14 cellular contexts compared by ENCODE assay signal in genomic region chr3:71088742-71089141, GRCh38.
DNase-seq lines count a peak whose midpoint lies in the region; ATAC-seq and TF ChIP-seq lines count a peak whose summit lies in the region.
"Had no signal": no experiment of that assay in that cellular context is flagged by ENCODE, and none has a peak within 500 bp of the region (broad histone marks: within the 10 kb centered on the region; RNA-seq: fewer than 3 reads in every experiment).

No MANE protein-coding gene starts in this region.

- no peaks in the 10 kb centered on the region for H3K9me3 Mint-ChIP-seq in stimulated activated naive CD8-positive, alpha-beta T cell treated with anti-CD3 and anti-CD28 coated beads, Interleukin-15, Interleukin-2, amounts not matched to agents 100 ng/mL and 50 ng/mL, for 24 hours
- no peaks in the 10 kb centered on the region for H3K9me3 Mint-ChIP-seq in activated T-helper 1 cell treated with anti-CD3 and anti-CD28 coated beads, Interleukin-12 subunit alpha, Interleukin-12 subunit beta, Interleukin-2, Interleukin-4 antibody, amounts not matched to agents 30 ng/mL and 10 ng/mL and 1 ng/mL, durations not matched to agents 14 hours and 24 hours and 36 hours

- no peak for DNase-seq in stimulated activated naive CD8-positive, alpha-beta T cell treated with anti-CD3 and anti-CD28 coated beads, Interleukin-15, Interleukin-2, amounts not matched to agents 100 U/mL and 50 U/mL, for 24 hours
- DNase-seq in activated T-helper 1 cell treated with anti-CD3 and anti-CD28 coated beads, Interleukin-12 subunit alpha, Interleukin-12 subunit beta, Interleukin-2, Interleukin-4 antibody, amounts not matched to agents 30 ng/mL and 10 ng/mL and 1 ng/mL, durations not matched to agents 14 hours and 24 hours and 36 hours (ENCODE audit: low spot score), result no peak
- no peak for DNase-seq in right lobe of liver
- DNase-seq in cerebellar nuclear complex (lab: John Stamatoyannopoulos, UW), result no peak
- no peak for DNase-seq in NCI-H82 treated with DMSO at 0.1 percent for 48 hours (lab: John Stamatoyannopoulos, UW; ENCODE audit: unreplicated experiment)
- DNase-seq: dorsolateral prefrontal cortex; GDM1; left colon; NCI-H2029 treated with DMSO at 0.1 percent for 48 hours; Right ventricle myocardium superior; stimulated activated CD4-positive, alpha-beta T cell treated with anti-CD3 and anti-CD28 coated beads, Interleukin-2, amount 100 ng/mL, for 24 hours had no signal

- ATAC-seq in stimulated activated naive CD8-positive, alpha-beta T cell treated with anti-CD3 and anti-CD28 coated beads, Interleukin-15, Interleukin-2, amounts not matched to agents 100 U/mL and 50 U/mL, for 24 hours, result no peak
- ATAC-seq in right lobe of liver (peak in 3 of 4 donors; percentile 6 to 50 (median 35)), GM18858 (IDR thresholded peaks at IDR 0.05; ENCODE audit: unreplicated experiment) (no peak)

- WGBS in right lobe of liver (ENCODE audit: insufficient coverage, low coverage, low lambda C conversion rate, missing lambda C conversion rate), result 61% methylated on average over 4 of the region's 4 CpGs

- peaks cover 96% of the 10 kb centered on the region for H3K4me1 Mint-ChIP-seq in stimulated activated naive CD8-positive, alpha-beta T cell treated with anti-CD3 and anti-CD28 coated beads, Interleukin-15, Interleukin-2, amounts not matched to agents 100 ng/mL and 50 ng/mL, for 24 hours (ENCODE audit: low read depth)
- H3K4me1 Mint-ChIP-seq in activated T-helper 1 cell treated with anti-CD3 and anti-CD28 coated beads, Interleukin-12 subunit alpha, Interleukin-12 subunit beta, Interleukin-2, Interleukin-4 antibody, amounts not matched to agents 30 ng/mL and 10 ng/mL and 1 ng/mL, durations not matched to agents 14 hours and 24 hours and 36 hours (ENCODE audit: low read depth), result peaks cover 69% of the 10 kb centered on the region

- no peak for TF ChIP-seq POLR2A in right lobe of liver (IDR thresholded peaks at IDR 0.05)

- no peaks in the 10 kb centered on the region for H3K9me3 ChIP-seq in right lobe of liver

- H3K27me3 Mint-ChIP-seq in stimulated activated naive CD8-positive, alpha-beta T cell treated with anti-CD3 and anti-CD28 coated beads, Interleukin-15, Interleukin-2, amounts not matched to agents 100 ng/mL and 50 ng/mL, for 24 hours, result no peaks in the 10 kb centered on the region
- peaks cover 5% of the 10 kb centered on the region for H3K27me3 Mint-ChIP-seq in activated T-helper 1 cell treated with anti-CD3 and anti-CD28 coated beads, Interleukin-12 subunit alpha, Interleukin-12 subunit beta, Interleukin-2, Interleukin-4 antibody, amounts not matched to agents 30 ng/mL and 10 ng/mL and 1 ng/mL, durations not matched to agents 14 hours and 24 hours and 36 hours (ENCODE audit: insufficient read depth)

- intact Hi-C loops in activated T-helper 1 cell treated with anti-CD3 and anti-CD28 coated beads, Interleukin-12 subunit alpha, Interleukin-12 subunit beta, Interleukin-2, Interleukin-4 antibody, amounts not matched to agents 30 ng/mL and 10 ng/mL and 1 ng/mL, durations not matched to agents 14 hours and 24 hours and 36 hours (cut with micrococcal nuclease), result loop anchor here (10.0 kb wide), 1 partner anchor 2004 kb away; the partner anchor contains the start of genes ARL6IP5 and UBA3
- intact Hi-C loops in right lobe of liver (cut with DNase I), result no loop called here

- no peak for TF ChIP-seq CTCF in right lobe of liver (IDR thresholded peaks at IDR 0.05)

- peak overlapping the region; percentile 96 for H3K27ac Mint-ChIP-seq in stimulated activated naive CD8-positive, alpha-beta T cell treated with anti-CD3 and anti-CD28 coated beads, Interleukin-15, Interleukin-2, amounts not matched to agents 100 ng/mL and 50 ng/mL, for 24 hours
- peak overlapping the region; percentile 89 for H3K27ac Mint-ChIP-seq in activated T-helper 1 cell treated with anti-CD3 and anti-CD28 coated beads, Interleukin-12 subunit alpha, Interleukin-12 subunit beta, Interleukin-2, Interleukin-4 antibody, amounts not matched to agents 30 ng/mL and 10 ng/mL and 1 ng/mL, durations not matched to agents 14 hours and 24 hours and 36 hours

- peak overlapping the region; percentile 59 for H3K4me3 Mint-ChIP-seq in stimulated activated naive CD8-positive, alpha-beta T cell treated with anti-CD3 and anti-CD28 coated beads, Interleukin-15, Interleukin-2, amounts not matched to agents 100 ng/mL and 50 ng/mL, for 24 hours
- H3K4me3 Mint-ChIP-seq in activated T-helper 1 cell treated with anti-CD3 and anti-CD28 coated beads, Interleukin-12 subunit alpha, Interleukin-12 subunit beta, Interleukin-2, Interleukin-4 antibody, amounts not matched to agents 30 ng/mL and 10 ng/mL and 1 ng/mL, durations not matched to agents 14 hours and 24 hours and 36 hours, result peak overlapping the region; percentile 24

- H3K27ac ChIP-seq in right lobe of liver, result peak overlapping the region; percentile 12 to 72 (median 33)
- H3K27ac ChIP-seq: dorsolateral prefrontal cortex, VCaP had no signal

- H3K4me1 ChIP-seq in right lobe of liver, result peaks cover 0 to 40% (median 11%) of the 10 kb centered on the region in 4 donors

- peaks cover 45% of the 10 kb centered on the region for H3K36me3 Mint-ChIP-seq in stimulated activated naive CD8-positive, alpha-beta T cell treated with anti-CD3 and anti-CD28 coated beads, Interleukin-15, Interleukin-2, amounts not matched to agents 100 ng/mL and 50 ng/mL, for 24 hours (ENCODE audit: low read depth)
- H3K36me3 Mint-ChIP-seq in activated T-helper 1 cell treated with anti-CD3 and anti-CD28 coated beads, Interleukin-12 subunit alpha, Interleukin-12 subunit beta, Interleukin-2, Interleukin-4 antibody, amounts not matched to agents 30 ng/mL and 10 ng/mL and 1 ng/mL, durations not matched to agents 14 hours and 24 hours and 36 hours (ENCODE audit: low read depth), result peaks cover 28% of the 10 kb centered on the region

- no peak overlapping the region for H3K4me3 ChIP-seq in right lobe of liver
- H3K4me3 ChIP-seq: dorsolateral prefrontal cortex had no signal

- no peaks in the 10 kb centered on the region for H3K27me3 ChIP-seq in right lobe of liver
- H3K27me3 ChIP-seq: dorsolateral prefrontal cortex had no signal

- H3K36me3 ChIP-seq in right lobe of liver, result no peaks in the 10 kb centered on the region

Comparison
In these comparisons a context has a peak if more than half of its experiments do, and no peak if none do; other contexts are left out.
1. ATAC-seq: peak in right lobe of liver (3 of 4); none in stimulated activated naive CD8-positive, alpha-beta T cell treated with anti-CD3 and anti-CD28 coated beads, Interleukin-15, Interleukin-2, amounts not matched to agents 100 U/mL and 50 U/mL, for 24 hours (single experiment) and GM18858 (single experiment).